In genomic region chr9:42095929-42096328, GRCh38 we compare ENCODE assay signal across 3 cellular contexts. TPM values are rescaled to one million over a fixed set of nuclear protein-coding genes. Genes with fewer than 3 reads are reported as not detected.
"Had no signal": no experiment of that assay in that cellular context is flagged by ENCODE, and none has a peak within 500 bp of the region (broad histone marks: within the 10 kb centered on the region; RNA-seq: fewer than 3 reads in every experiment).

No MANE protein-coding gene starts in this region.

RNA-seq across cellular contexts. Expression of gene CNTNAP3B, which starts 33.3 kb away (rescaled TPM):
- total RNA-seq: OCI-LY7, SJSA1 had no signal
- polyA plus RNA-seq: SK-N-SH had no signal
